ENCODE assay signal across 1 cellular context in the genomic region with DNA sequence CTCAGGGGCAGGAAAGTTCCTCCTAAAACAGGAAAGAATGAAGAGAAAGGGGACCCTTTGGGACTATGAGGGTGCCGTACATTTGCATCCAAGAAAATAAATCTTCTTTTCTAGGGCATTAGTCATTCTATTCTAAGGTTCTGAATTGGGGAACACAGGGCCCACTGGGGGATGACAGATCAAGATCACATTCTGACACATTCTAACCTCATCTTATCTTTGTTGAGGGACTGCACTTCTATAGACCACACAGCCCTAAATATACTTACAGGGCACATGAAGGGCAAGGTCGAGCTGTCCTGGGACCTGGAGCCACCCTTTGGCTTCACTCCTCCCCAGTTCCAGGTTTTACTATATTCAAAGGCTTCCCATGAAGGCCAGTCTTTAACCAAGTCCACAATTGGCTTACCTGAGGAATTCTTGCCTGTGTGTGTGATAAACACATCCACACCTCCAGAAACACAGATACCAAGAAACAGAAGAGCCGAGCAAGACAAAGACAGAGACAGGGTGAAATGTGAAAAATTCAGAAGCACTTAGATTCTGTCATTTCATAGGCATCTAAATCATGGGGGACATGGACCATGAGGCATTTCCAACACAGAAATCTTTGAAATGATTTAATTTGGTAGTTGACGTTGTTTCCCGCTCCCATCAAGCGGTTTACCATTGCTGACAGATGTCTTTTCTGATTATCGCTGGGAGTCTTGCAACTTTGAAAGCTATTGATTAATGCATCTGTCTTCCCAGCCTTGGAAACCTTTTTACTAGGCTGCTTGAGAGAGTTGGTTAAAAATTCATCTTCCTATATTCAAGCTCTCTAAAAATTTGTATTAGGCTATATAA.
TF ChIP-seq lines count a peak whose summit lies in the region.

No MANE protein-coding gene starts in this region.

TF ChIP-seq in K562, 482 proteins besides CTCF, POLR2A, EP300 and RAD21 (continued from another document and continues in another):
- TF ChIP-seq, protein P1, sequence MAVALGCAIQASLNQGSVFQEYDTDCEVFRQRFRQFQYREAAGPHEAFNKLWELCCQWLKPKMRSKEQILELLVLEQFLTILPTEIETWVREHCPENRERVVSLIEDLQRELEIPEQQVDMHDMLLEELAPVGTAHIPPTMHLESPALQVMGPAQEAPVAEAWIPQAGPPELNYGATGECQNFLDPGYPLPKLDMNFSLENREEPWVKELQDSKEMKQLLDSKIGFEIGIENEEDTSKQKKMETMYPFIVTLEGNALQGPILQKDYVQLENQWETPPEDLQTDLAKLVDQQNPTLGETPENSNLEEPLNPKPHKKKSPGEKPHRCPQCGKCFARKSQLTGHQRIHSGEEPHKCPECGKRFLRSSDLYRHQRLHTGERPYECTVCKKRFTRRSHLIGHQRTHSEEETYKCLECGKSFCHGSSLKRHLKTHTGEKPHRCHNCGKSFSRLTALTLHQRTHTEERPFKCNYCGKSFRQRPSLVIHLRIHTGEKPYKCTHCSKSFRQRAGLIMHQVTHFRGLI (CRISPR knock-in tag; IDR thresholded peaks at IDR 0.05), result no peak
- TF ChIP-seq ZNF830 (CRISPR knock-in tag; IDR thresholded peaks at IDR 0.05) (no peak), ARNT (IDR thresholded peaks at IDR 0.05) (no peak), HDAC1 (IDR thresholded peaks at IDR 0.05) (peak in 1 of 2 experiments; percentile 43; a peak in 1 of 4 replicates), MEF2D (tag; conservative IDR thresholded peaks at IDR 0.05; ENCODE audit: low read depth) (peak; percentile 58; the same call in 1 of the 2 replicates), ATF2 (CRISPR knock-in tag; IDR thresholded peaks at IDR 0.05) (no peak), IFI16 (CRISPR knock-in tag; IDR thresholded peaks at IDR 0.05) (no peak), ZNF584 (CRISPR knock-in tag; IDR thresholded peaks at IDR 0.05; ENCODE audit: low read depth) (no peak), E4F1 (CRISPR knock-in tag; IDR thresholded peaks at IDR 0.05; ENCODE audit: borderline replicate concordance) (no peak), TAF1 (IDR thresholded peaks at IDR 0.05; ENCODE audit: control insufficient read depth, extremely low read depth, insufficient read depth, low read length, severe bottlenecking) (no peak), RFX7 (CRISPR knock-in tag; IDR thresholded peaks at IDR 0.05) (no peak), BRD4 (IDR thresholded peaks at IDR 0.05) (no peak), ZNF589 (CRISPR knock-in tag; IDR thresholded peaks at IDR 0.05; ENCODE audit: low read depth) (no peak), ZNF561 (CRISPR knock-in tag; conservative IDR thresholded peaks at IDR 0.05) (no peak), SPI1 (IDR thresholded peaks at IDR 0.05; ENCODE audit: borderline replicate concordance, low read depth, low read length) (no peak), ZKSCAN3 (CRISPR knock-in tag; IDR thresholded peaks at IDR 0.05) (no peak), ZNF717 (CRISPR knock-in tag; IDR thresholded peaks at IDR 0.05) (no peak), MEF2A (IDR thresholded peaks at IDR 0.05; ENCODE audit: control insufficient read depth, low read depth, low read length) (no peak), ELF1 (tag; IDR thresholded peaks at IDR 0.05) (no peak), ZNF23 (CRISPR knock-in tag; IDR thresholded peaks at IDR 0.05) (no peak), HMGN3 (IDR thresholded peaks at IDR 0.05; ENCODE audit: borderline replicate concordance, extremely low read depth, insufficient read length, low read depth, low read length) (no peak), ZNF75A (CRISPR knock-in tag; IDR thresholded peaks at IDR 0.05) (no peak), GATAD2B (IDR thresholded peaks at IDR 0.05; ENCODE audit: borderline replicate concordance) (no peak), MEIS2 (IDR thresholded peaks at IDR 0.05; ENCODE audit: partially characterized antibody) (peak; percentile 97), MNT (conservative IDR thresholded peaks at IDR 0.05) (0 out of 4 replicates have a peak, but pooled peaks of 1 of the 2 experiments have one; percentile 7), TCF3 (CRISPR knock-in tag; IDR thresholded peaks at IDR 0.05) (peak; percentile 82), SAFB (IDR thresholded peaks at IDR 0.05; ENCODE audit: borderline replicate concordance, low read depth, low read length) (no peak), YY1 (IDR thresholded peaks at IDR 0.05; ENCODE audit: borderline replicate concordance in 1 of 3, control insufficient read depth in 1 of 3, extremely low read depth in 1 of 3, insufficient read depth in 3 of 3, insufficient read length in 1 of 3, insufficient replicate concordance in 2 of 3, low read depth in 1 of 3, low read length in 2 of 3) (no peak), GABPB1 (CRISPR knock-in tag; IDR thresholded peaks at IDR 0.05) (no peak), JUND (IDR thresholded peaks at IDR 0.05; ENCODE audit: borderline replicate concordance, low read depth, low read length) (peak; percentile 49; the same call in 1 of the 2 replicates), JUND (tag; IDR thresholded peaks at IDR 0.05; ENCODE audit: borderline replicate concordance, low read depth, low read length) (peak; percentile 48; the same call in 1 of the 3 replicates), PRDM10 (IDR thresholded peaks at IDR 0.05; ENCODE audit: partially characterized antibody) (no peak), HNRNPL (IDR thresholded peaks at IDR 0.05; ENCODE audit: low read depth, low read length) (no peak), VEZF1 (CRISPR knock-in tag; IDR thresholded peaks at IDR 0.05) (peak; percentile 48; the same call in 1 of the 2 replicates), KLF13 (tag; IDR thresholded peaks at IDR 0.05; ENCODE audit: borderline replicate concordance, low read depth) (no peak), SP2 (IDR thresholded peaks at IDR 0.05; ENCODE audit: extremely low read depth, low read depth, low read length, poor library complexity, severe bottlenecking) (no peak)
- TF ChIP-seq, protein P2, sequence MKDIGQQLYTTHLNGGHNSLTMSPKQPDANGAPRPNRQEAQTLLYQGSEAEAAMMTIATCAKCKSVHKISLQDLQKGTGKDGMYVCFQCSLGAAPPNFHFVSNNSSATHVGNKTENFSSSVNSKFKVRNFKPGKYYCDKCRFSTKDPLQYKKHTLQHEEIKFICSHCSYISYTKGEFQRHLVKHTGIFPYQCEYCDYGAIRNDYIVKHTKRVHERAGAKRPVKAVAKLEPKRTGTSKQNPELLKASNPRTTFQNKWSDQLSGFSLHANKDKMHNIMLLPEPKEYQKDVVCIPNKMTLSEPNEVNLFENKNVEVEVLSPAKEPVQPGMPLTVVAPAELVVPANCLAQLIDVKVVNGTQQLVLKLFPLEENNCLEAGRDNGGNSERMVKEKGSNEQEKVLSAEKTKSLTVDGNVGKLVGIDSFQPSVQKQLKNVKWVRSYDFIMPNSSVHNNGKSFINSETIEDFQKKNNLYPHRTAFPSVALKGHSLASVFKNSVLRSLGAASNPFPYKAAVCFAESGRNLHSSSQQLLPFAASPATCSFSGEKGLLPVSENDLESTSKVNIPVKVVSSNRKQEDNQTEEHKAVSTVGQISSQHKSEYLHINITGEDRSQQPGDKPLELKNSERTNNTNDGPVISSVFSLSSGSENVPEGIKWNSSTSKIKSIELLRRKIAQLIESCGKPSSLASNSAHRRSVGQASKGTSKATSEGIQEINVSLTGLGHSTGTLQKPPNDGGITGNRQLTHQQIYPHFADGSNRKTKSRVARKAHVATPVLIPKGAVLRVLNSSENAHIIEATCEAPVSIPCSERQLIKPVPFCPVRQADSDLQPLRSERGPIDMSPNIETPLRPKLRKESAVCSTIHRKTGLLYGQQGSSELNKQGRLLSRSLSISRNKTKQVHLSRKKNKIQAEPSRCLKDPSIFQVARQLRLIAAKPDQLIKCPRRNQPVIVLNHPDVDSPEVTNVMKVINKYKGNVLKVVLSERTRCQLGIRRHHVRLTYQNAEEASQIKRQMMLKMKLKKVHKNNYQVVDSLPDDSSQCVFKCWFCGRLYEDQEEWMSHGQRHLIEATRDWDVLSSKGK (CRISPR knock-in tag; IDR thresholded peaks at IDR 0.05), result no peak
- TF ChIP-seq, protein P3, sequence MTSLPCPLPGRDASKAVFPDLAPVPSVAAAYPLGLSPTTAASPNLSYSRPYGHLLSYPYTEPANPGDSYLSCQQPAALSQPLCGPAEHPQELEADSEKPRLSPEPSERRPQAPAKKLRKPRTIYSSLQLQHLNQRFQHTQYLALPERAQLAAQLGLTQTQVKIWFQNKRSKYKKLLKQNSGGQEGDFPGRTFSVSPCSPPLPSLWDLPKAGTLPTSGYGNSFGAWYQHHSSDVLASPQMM (CRISPR knock-in tag; IDR thresholded peaks at IDR 0.05), result no peak
